In genomic region chr20:34579191-34579661, GRCh38 we compare ENCODE assay signal across 1 cellular context.
TF ChIP-seq lines count a peak whose summit lies in the region.

No MANE protein-coding gene starts in this region.

TF ChIP-seq in HEK293, 187 proteins besides CTCF, POLR2A, EP300 and RAD21 (continued from another document):
- TF ChIP-seq KLF17 (tag by site-specific recombination; IDR thresholded peaks at IDR 0.05), result 0 out of 2 replicates have a peak, but pooled peaks have one; percentile 35
